2 cellular contexts compared by ENCODE assay signal in the genomic region with DNA sequence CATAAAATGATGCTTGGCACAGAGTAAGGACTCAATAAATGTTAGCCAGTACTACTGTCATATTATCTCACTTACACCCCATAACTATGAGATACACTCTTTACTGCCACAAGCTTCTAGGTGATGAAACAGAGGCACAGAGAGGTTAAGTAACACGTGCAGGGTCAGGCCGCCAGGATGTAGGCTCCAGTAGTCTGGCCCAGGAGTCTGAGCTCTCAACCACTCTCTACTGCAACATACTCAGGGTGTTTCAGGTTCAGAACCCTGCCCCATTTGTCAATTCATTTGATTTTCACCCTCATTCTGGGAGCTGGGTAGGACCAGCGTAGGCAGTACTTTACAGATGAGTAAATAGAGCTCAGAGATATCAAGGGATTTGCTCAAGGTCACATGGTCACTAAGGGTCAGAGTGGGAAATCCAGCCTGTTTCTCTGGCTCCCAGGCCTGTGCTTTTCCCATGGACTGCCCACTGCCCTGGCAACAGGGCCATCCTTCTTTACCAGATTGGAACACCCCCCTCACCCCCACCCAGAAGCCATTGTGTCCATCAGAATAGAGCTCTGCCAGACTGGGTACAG.
TF ChIP-seq lines count a peak whose summit lies in the region.

No MANE protein-coding gene starts in this region.

TF ChIP-seq in A549, 52 proteins besides CTCF, POLR2A, EP300 and RAD21:
- TF ChIP-seq, protein P1, sequence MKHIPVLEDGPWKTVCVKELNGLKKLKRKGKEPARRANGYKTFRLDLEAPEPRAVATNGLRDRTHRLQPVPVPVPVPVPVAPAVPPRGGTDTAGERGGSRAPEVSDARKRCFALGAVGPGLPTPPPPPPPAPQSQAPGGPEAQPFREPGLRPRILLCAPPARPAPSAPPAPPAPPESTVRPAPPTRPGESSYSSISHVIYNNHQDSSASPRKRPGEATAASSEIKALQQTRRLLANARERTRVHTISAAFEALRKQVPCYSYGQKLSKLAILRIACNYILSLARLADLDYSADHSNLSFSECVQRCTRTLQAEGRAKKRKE (CRISPR knock-in tag; IDR thresholded peaks at IDR 0.05; ENCODE audit: low read depth) = no peak
- TF ChIP-seq, protein P2, sequence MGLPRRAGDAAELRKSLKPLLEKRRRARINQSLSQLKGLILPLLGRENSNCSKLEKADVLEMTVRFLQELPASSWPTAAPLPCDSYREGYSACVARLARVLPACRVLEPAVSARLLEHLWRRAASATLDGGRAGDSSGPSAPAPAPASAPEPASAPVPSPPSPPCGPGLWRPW (IDR thresholded peaks at IDR 0.05) = no peak
- TF ChIP-seq CHD4 (IDR thresholded peaks at IDR 0.05; ENCODE audit: borderline replicate concordance) (no peak), TP53 (CRISPR knock-in tag; IDR thresholded peaks at IDR 0.05) (no peak), FOSL2 (IDR thresholded peaks at IDR 0.05) (no peak), FOSL2 (CRISPR knock-in tag; IDR thresholded peaks at IDR 0.05) (no peak), EHF (CRISPR knock-in tag; IDR thresholded peaks at IDR 0.05) (no peak), KDM5A (IDR thresholded peaks at IDR 0.05) (no peak), EHMT2 (IDR thresholded peaks at IDR 0.05; ENCODE audit: low read depth) (no peak), BHLHE40 (IDR thresholded peaks at IDR 0.05; ENCODE audit: low read depth, low read length) (no peak), FOSB (CRISPR knock-in tag; IDR thresholded peaks at IDR 0.05) (no peak), HOXB5 (CRISPR knock-in tag; IDR thresholded peaks at IDR 0.05) (no peak), CBX8 (IDR thresholded peaks at IDR 0.05) (no peak), RNF2 (IDR thresholded peaks at IDR 0.05; ENCODE audit: borderline replicate concordance, low read depth) (no peak), RCOR1 (IDR thresholded peaks at IDR 0.05; ENCODE audit: low read depth, low read length) (no peak), CEBPB (IDR thresholded peaks at IDR 0.05) (no peak), ESRRA (IDR thresholded peaks at IDR 0.05; ENCODE audit: borderline replicate concordance, low read length) (no peak), MYC (IDR thresholded peaks at IDR 0.05; ENCODE audit: borderline replicate concordance, low read length) (no peak), NFE2L2 (conservative IDR thresholded peaks at IDR 0.05; ENCODE audit: low read length) (no peak)
- TF ChIP-seq, protein P3, sequence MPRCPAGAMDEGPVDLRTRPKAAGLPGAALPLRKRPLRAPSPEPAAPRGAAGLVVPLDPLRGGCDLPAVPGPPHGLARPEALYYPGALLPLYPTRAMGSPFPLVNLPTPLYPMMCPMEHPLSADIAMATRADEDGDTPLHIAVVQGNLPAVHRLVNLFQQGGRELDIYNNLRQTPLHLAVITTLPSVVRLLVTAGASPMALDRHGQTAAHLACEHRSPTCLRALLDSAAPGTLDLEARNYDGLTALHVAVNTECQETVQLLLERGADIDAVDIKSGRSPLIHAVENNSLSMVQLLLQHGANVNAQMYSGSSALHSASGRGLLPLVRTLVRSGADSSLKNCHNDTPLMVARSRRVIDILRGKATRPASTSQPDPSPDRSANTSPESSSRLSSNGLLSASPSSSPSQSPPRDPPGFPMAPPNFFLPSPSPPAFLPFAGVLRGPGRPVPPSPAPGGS (IDR thresholded peaks at IDR 0.05) = no peak
- TF ChIP-seq, protein P4, sequence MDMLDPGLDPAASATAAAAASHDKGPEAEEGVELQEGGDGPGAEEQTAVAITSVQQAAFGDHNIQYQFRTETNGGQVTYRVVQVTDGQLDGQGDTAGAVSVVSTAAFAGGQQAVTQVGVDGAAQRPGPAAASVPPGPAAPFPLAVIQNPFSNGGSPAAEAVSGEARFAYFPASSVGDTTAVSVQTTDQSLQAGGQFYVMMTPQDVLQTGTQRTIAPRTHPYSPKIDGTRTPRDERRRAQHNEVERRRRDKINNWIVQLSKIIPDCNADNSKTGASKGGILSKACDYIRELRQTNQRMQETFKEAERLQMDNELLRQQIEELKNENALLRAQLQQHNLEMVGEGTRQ (IDR thresholded peaks at IDR 0.05) = no peak

TF ChIP-seq in GM12891, 5 proteins besides CTCF, POLR2A, EP300 and RAD21 (continued from another document):
- TF ChIP-seq SPI1 (IDR thresholded peaks at IDR 0.05; ENCODE audit: low read depth, low read length) = no peak
